Comparison of ENCODE assay signal across 10 cellular contexts in genomic region chr6:11278207-11278559, GRCh38. TPM values are rescaled to one million over a fixed set of nuclear protein-coding genes. Genes with fewer than 3 reads are reported as not detected.
A peak's percentile ranks its signal among the peaks of the same experiment; 100 is the strongest.
DNase-seq lines count a peak whose midpoint lies in the region; ATAC-seq and TF ChIP-seq lines count a peak whose summit lies in the region.
"Had no signal": no experiment of that assay in that cellular context is flagged by ENCODE, and none has a peak within 500 bp of the region (broad histone marks: within the 10 kb centered on the region; RNA-seq: fewer than 3 reads in every experiment).

No MANE protein-coding gene starts in this region.

- no peaks in the 10 kb centered on the region for H3K27me3 Mint-ChIP-seq in CD4-positive, CD25-positive, alpha-beta regulatory T cell
- peaks cover 0 to 5% (median 1%) of the 10 kb centered on the region in 3 donors for H3K27me3 Mint-ChIP-seq in CD14-positive monocyte (ENCODE audit: low read depth in 3 of 3)

- H2AK5ac ChIP-seq in mesenchymal stem cell (ENCODE audit: low read length, severe bottlenecking), result peak overlapping the region; percentile 92

- H4K91ac ChIP-seq in mesenchymal stem cell (ENCODE audit: low read length), result peak overlapping the region; percentile 90

- peaks cover 26% of the 10 kb centered on the region for H3K36me3 Mint-ChIP-seq in CD4-positive, CD25-positive, alpha-beta regulatory T cell
- H3K36me3 Mint-ChIP-seq in CD14-positive monocyte, result peaks cover 44 to 46% of the 10 kb centered on the region in 2 donors

- peak in 1 of 3 donors; percentile 11 for DNase-seq in CD4-positive, CD25-positive, alpha-beta regulatory T cell
- peak; percentile 36 to 62 for DNase-seq in activated CD4-positive, alpha-beta T cell treated with anti-CD3 and anti-CD28 coated beads, Interleukin-2, amount 50 U/mL, for 48 hours
- peak; percentile 45 for DNase-seq in mesenchymal stem cell
- DNase-seq in A172 (ENCODE audit: low spot score), result no peak
- no peak for DNase-seq in DMS79 treated with DMSO at 0.1 percent for 48 hours (lab: John Stamatoyannopoulos, UW)
- no peak for DNase-seq in C1 segment of cervical spinal cord (lab: John Stamatoyannopoulos, UW)
- no peak for DNase-seq in CD14-positive monocyte (ENCODE audit: low spot score)
- DNase-seq: posterior cingulate gyrus had no signal

- peak overlapping the region in 2 of 4 donors; percentile 47 to 55 for H3K4me3 Mint-ChIP-seq in CD4-positive, CD25-positive, alpha-beta regulatory T cell
- H3K4me3 Mint-ChIP-seq in CD14-positive monocyte, result no peak overlapping the region

- no peak for TF ChIP-seq CTCF in CD14-positive monocyte (IDR thresholded peaks at IDR 0.05)

- peak overlapping the region; percentile 57 for H2BK5ac ChIP-seq in mesenchymal stem cell (ENCODE audit: low read depth, low read length, poor library complexity, severe bottlenecking)

- H3K27ac Mint-ChIP-seq in CD4-positive, CD25-positive, alpha-beta regulatory T cell, result peak overlapping the region; percentile 54 to 92 (median 87)
- H3K27ac Mint-ChIP-seq in CD14-positive monocyte, result peak overlapping the region in 3 of 7 donors; percentile 4 to 27 (median 6)

- peak overlapping the region; percentile 13 to 79 for H3K4ac ChIP-seq in mesenchymal stem cell (ENCODE audit: low read depth in 1 of 2, low read length in 2 of 2)

- H3K9ac ChIP-seq in mesenchymal stem cell (ENCODE audit: low read length), result no peak overlapping the region

- H3K27ac ChIP-seq in CD4-positive, CD25-positive, alpha-beta regulatory T cell (ENCODE audit: insufficient read depth, low read length, poor library complexity, severe bottlenecking), result peak overlapping the region; percentile 42
- peak overlapping the region; percentile 84 for H3K27ac ChIP-seq in mesenchymal stem cell (ENCODE audit: low read length, poor library complexity, severe bottlenecking)
- H3K27ac ChIP-seq: HL-60 had no signal

- no peaks in the 10 kb centered on the region for H3K9me3 ChIP-seq in CD4-positive, CD25-positive, alpha-beta regulatory T cell (ENCODE audit: control insufficient read depth in 2 of 2, low read length in 2 of 2)
- H3K9me3 ChIP-seq in mesenchymal stem cell (ENCODE audit: control insufficient read depth, low read length), result no peaks in the 10 kb centered on the region

- no peaks in the 10 kb centered on the region for H3K27me3 ChIP-seq in CD4-positive, CD25-positive, alpha-beta regulatory T cell (ENCODE audit: control insufficient read depth, insufficient read depth, low read length)
- no peaks in the 10 kb centered on the region for H3K27me3 ChIP-seq in mesenchymal stem cell (ENCODE audit: control insufficient read depth in 1 of 2, insufficient read depth in 1 of 2, low read length in 2 of 2)

- 63% methylated on average over 2 of the region's 6 CpGs for WGBS in mesenchymal stem cell

- peak; percentile 35 to 54 for ATAC-seq in CD4-positive, CD25-positive, alpha-beta regulatory T cell (ENCODE audit: low read depth in 2 of 2)
- ATAC-seq in GM19463 (IDR thresholded peaks at IDR 0.05; ENCODE audit: unreplicated experiment), result peak; percentile 28

- peaks cover 3% of the 10 kb centered on the region for H3K36me3 ChIP-seq in CD4-positive, CD25-positive, alpha-beta regulatory T cell (ENCODE audit: control insufficient read depth, insufficient read depth, low read length)
- no peaks in the 10 kb centered on the region for H3K36me3 ChIP-seq in mesenchymal stem cell (ENCODE audit: control insufficient read depth in 1 of 2, insufficient read depth in 2 of 2, low read depth in 1 of 2, low read length in 2 of 2)

- no peak overlapping the region for H3K4me2 ChIP-seq in mesenchymal stem cell (ENCODE audit: low read length, poor library complexity, severe bottlenecking)

- H2AFZ ChIP-seq in mesenchymal stem cell (ENCODE audit: low read depth, low read length), result no peak overlapping the region

- H3K79me1 ChIP-seq in mesenchymal stem cell (replicated peaks; ENCODE audit: low read length, poor library complexity, severe bottlenecking), result no peaks in the 10 kb centered on the region

- H3K4me1 Mint-ChIP-seq in CD4-positive, CD25-positive, alpha-beta regulatory T cell, result peaks cover 26 to 56% (median 48%) of the 10 kb centered on the region in 4 donors
- H3K4me1 Mint-ChIP-seq in CD14-positive monocyte, result peaks cover 14% of the 10 kb centered on the region

- peaks cover 40% of the 10 kb centered on the region for H3K4me1 ChIP-seq in CD4-positive, CD25-positive, alpha-beta regulatory T cell (ENCODE audit: control insufficient read depth, insufficient read depth, low read length, poor library complexity, severe bottlenecking)
- peaks cover 16% of the 10 kb centered on the region for H3K4me1 ChIP-seq in mesenchymal stem cell (ENCODE audit: control insufficient read depth, insufficient read depth, low read depth, low read length)

- H2BK15ac ChIP-seq in mesenchymal stem cell (ENCODE audit: low read depth, poor library complexity, severe bottlenecking), result no peak overlapping the region

- peak overlapping the region in 1 of 2 experiments; percentile 58 for H3K14ac ChIP-seq in mesenchymal stem cell (ENCODE audit: low read length in 2 of 2)

- peak overlapping the region; percentile 15 for H3K4me3 ChIP-seq in CD4-positive, CD25-positive, alpha-beta regulatory T cell (ENCODE audit: low read depth, low read length)
- no peak overlapping the region for H3K4me3 ChIP-seq in mesenchymal stem cell (ENCODE audit: insufficient read depth in 1 of 2, low read depth in 1 of 2, low read length in 2 of 2)

- H3K9me3 Mint-ChIP-seq in CD4-positive, CD25-positive, alpha-beta regulatory T cell, result peaks cover 0 to 2% (median 0%) of the 10 kb centered on the region in 7 donors
- peaks cover 0 to 1% (median 0%) of the 10 kb centered on the region in 7 donors for H3K9me3 Mint-ChIP-seq in CD14-positive monocyte

- peak overlapping the region; percentile 67 for H2BK120ac ChIP-seq in mesenchymal stem cell (ENCODE audit: low read depth, low read length)

- H2BK12ac ChIP-seq in mesenchymal stem cell (ENCODE audit: low read length in 2 of 2), result peak overlapping the region; percentile 92 to 93

- H3K18ac ChIP-seq in mesenchymal stem cell (ENCODE audit: low read depth in 1 of 2, low read length in 2 of 2), result peak overlapping the region; percentile 62 to 87

- peak overlapping the region; percentile 79 for H4K8ac ChIP-seq in mesenchymal stem cell (ENCODE audit: low read length)

- H3K23ac ChIP-seq in mesenchymal stem cell (ENCODE audit: low read length in 2 of 2), result no peak overlapping the region

- intact Hi-C loops in CD14-positive monocyte (cut with micrococcal nuclease), result no loop called here

RNA-seq across cellular contexts. Expression of gene NEDD9, which starts 45.7 kb away (rescaled TPM):
- 104 TPM for total RNA-seq in CD4-positive, CD25-positive, alpha-beta regulatory T cell
- polyA plus RNA-seq in CD4-positive, CD25-positive, alpha-beta regulatory T cell, result 10 to 100 TPM; 18.1 to 21.5 (median 19.9) TPM
- 6.1 TPM for polyA plus RNA-seq in mesenchymal stem cell (2013, experiment 1 of 2)
- 6.1 TPM for polyA plus RNA-seq in mesenchymal stem cell (2013, experiment 2 of 2)
- 13.3 and 18.3 TPM in 2 replicates for total RNA-seq in A172 (2014; rRNA removed; shearing (Covaris generic))
- 10 to 100 TPM; 18.2 to 33.0 TPM for polyA plus RNA-seq in CD14-positive monocyte

Comparison
In these comparisons a context has a peak if more than half of its experiments do, and no peak if none do; other contexts are left out.
1. DNase-seq: peak in activated CD4-positive, alpha-beta T cell treated with anti-CD3 and anti-CD28 coated beads, Interleukin-2, amount 50 U/mL, for 48 hours (2 of 2) and mesenchymal stem cell (single experiment); none in A172 (single experiment), DMS79 treated with DMSO at 0.1 percent for 48 hours (single experiment), C1 segment of cervical spinal cord (0 of 14) and CD14-positive monocyte (single experiment).